Comparison of ENCODE assay signal across 16 cellular contexts in genomic region chr2:145931836-145932352, GRCh38.
DNase-seq lines count a peak whose midpoint lies in the region; ATAC-seq and TF ChIP-seq lines count a peak whose summit lies in the region.
"Had no signal": no experiment of that assay in that cellular context is flagged by ENCODE, and none has a peak within 500 bp of the region (broad histone marks: within the 10 kb centered on the region; RNA-seq: fewer than 3 reads in every experiment).

No MANE protein-coding gene starts in this region.

- peak; percentile 84 for DNase-seq in DMS153 (lab: John Stamatoyannopoulos, UW)
- DNase-seq in NCI-H1105 (lab: John Stamatoyannopoulos, UW), result peak; percentile 92
- peak; percentile 12 for DNase-seq in kidney tubule cell (ENCODE audit: low spot score)
- DNase-seq in Right ventricle myocardium inferior (ENCODE audit: missing footprints), result no peak
- no peak for DNase-seq in activated CD4-positive, alpha-beta T cell treated with anti-CD3 and anti-CD28 coated beads for 4 hours
- DNase-seq in stimulated activated CD4-positive, alpha-beta T cell treated with anti-CD3 and anti-CD28 coated beads, Interleukin-2, amount 100 ng/mL, for 24 hours, result no peak
- DNase-seq in MV-4-11 (lab: John Stamatoyannopoulos, UW), result no peak
- DNase-seq: activated CD8-positive, alpha-beta memory T cell treated with anti-CD3 and anti-CD28 coated beads, Interleukin-2, amount 50 U/mL, for 48 hours; CD8-positive, alpha-beta memory T cell; H7; heart right ventricle; NCI-H2227 treated with DMSO at 0.1 percent for 48 hours; SHP77 treated with DMSO at 0.1 percent for 48 hours; stimulated activated CD4-positive, alpha-beta T cell treated with anti-CD3 and anti-CD28 coated beads, Interleukin-4, amount 100 ng/mL, for 24 hours had no signal

- intact Hi-C loops in Right ventricle myocardium inferior (cut with DNase I), result no loop called here

- TF ChIP-seq CTCF in OCI-LY1 (IDR thresholded peaks at IDR 0.05; ENCODE audit: low read length), result no peak

- no peak for ATAC-seq in Right ventricle myocardium inferior
- ATAC-seq: esophagus mucosa, heart right ventricle had no signal

- H3K9me2 ChIP-seq in OCI-LY1 (ENCODE audit: low read depth, low read length), result no peaks in the 10 kb centered on the region

- H3K36me3 ChIP-seq in OCI-LY1 (ENCODE audit: insufficient read depth, low read length), result no peaks in the 10 kb centered on the region
- H3K36me3 ChIP-seq: heart right ventricle had no signal

- peaks cover 39% of the 10 kb centered on the region for H3K4me1 ChIP-seq in OCI-LY1 (ENCODE audit: insufficient read depth, low read length, severe bottlenecking)

- H3K27me3 ChIP-seq in OCI-LY1 (ENCODE audit: insufficient read depth, low read length), result no peaks in the 10 kb centered on the region
- H3K27me3 ChIP-seq: heart right ventricle had no signal

- no peaks in the 10 kb centered on the region for H4K20me1 ChIP-seq in OCI-LY1 (ENCODE audit: insufficient read depth, low read length)

- H3K9ac ChIP-seq in OCI-LY1 (ENCODE audit: low read length), result no peak overlapping the region

- H2AFZ ChIP-seq in OCI-LY1 (ENCODE audit: low read length), result peak overlapping the region; percentile 51; the same call in 1 of the 2 replicates

- no peaks in the 10 kb centered on the region for H3K9me3 ChIP-seq in OCI-LY1 (ENCODE audit: low read length)
- H3K9me3 ChIP-seq: heart right ventricle had no signal

- no peak overlapping the region for H3K4me3 ChIP-seq in OCI-LY1 (ENCODE audit: low read depth, low read length, poor library complexity, severe bottlenecking)
- H3K4me3 ChIP-seq: heart right ventricle had no signal

- H3K27ac ChIP-seq in OCI-LY1 (ENCODE audit: low read depth, low read length, poor library complexity, severe bottlenecking), result no peak overlapping the region
- H3K27ac ChIP-seq: heart right ventricle had no signal

- no peak overlapping the region for H3K4me2 ChIP-seq in OCI-LY1 (ENCODE audit: low read length)

- H3K79me2 ChIP-seq in OCI-LY1 (ENCODE audit: insufficient read depth, low read length), result no peaks in the 10 kb centered on the region

- H3F3A ChIP-seq in OCI-LY1 (ENCODE audit: insufficient read depth, low read length), result no peaks in the 10 kb centered on the region

Comparison
In these comparisons a context has a peak if more than half of its experiments do, and no peak if none do; other contexts are left out.
1. DNase-seq: peak in DMS153 (single experiment), NCI-H1105 (single experiment) and kidney tubule cell (single experiment); none in Right ventricle myocardium inferior (single experiment), activated CD4-positive, alpha-beta T cell treated with anti-CD3 and anti-CD28 coated beads for 4 hours (0 of 2), stimulated activated CD4-positive, alpha-beta T cell treated with anti-CD3 and anti-CD28 coated beads, Interleukin-2, amount 100 ng/mL, for 24 hours (0 of 2) and MV-4-11 (single experiment).